22 cellular contexts compared by ENCODE assay signal in genomic region chr2:61811821-61812220, GRCh38.
"Had no signal": no experiment of that assay in that cellular context is flagged by ENCODE, and none has a peak within 500 bp of the region (broad histone marks: within the 10 kb centered on the region; RNA-seq: fewer than 3 reads in every experiment).

No MANE protein-coding gene starts in this region.

- H3K4me2 ChIP-seq: smooth muscle cell had no signal

- H3K36me3 ChIP-seq: breast epithelium, pancreas, prostate gland, stomach, tibial artery had no signal

- H3K27me3 ChIP-seq: breast epithelium, pancreas, stomach, tibial artery had no signal

- H3K4me1 ChIP-seq: breast epithelium, pancreas, prostate gland, stomach, tibial artery had no signal

- H3K27ac ChIP-seq: breast epithelium, pancreas, prostate gland, stomach, tibial artery had no signal

- H3K9me3 ChIP-seq: breast epithelium, pancreas, prostate gland, stomach, tibial artery had no signal

- DNase-seq: activated CD4-positive, alpha-beta T cell treated with anti-CD3 and anti-CD28 coated beads for 1 hour; activated CD4-positive, alpha-beta T cell treated with anti-CD3 and anti-CD28 coated beads, Interleukin-2, amount 10 ng/mL, durations not matched to agents 7 days and 5 days; activated CD8-positive, alpha-beta T cell treated with anti-CD3 and anti-CD28 coated beads for 36 hours; activated gamma-delta T cell treated with Interleukin-2 at 50 U/mL for 16 hours; activated naive CD4-positive, alpha-beta T cell treated with anti-CD3 and anti-CD28 coated beads, Interleukin-2, amount 50 U/mL, for 16 hours; activated T-cell treated with anti-CD3 and anti-CD28 coated beads, Interleukin-2, amount 50 U/mL, for 4 hours; central memory CD4-positive, alpha-beta T cell; endodermal cell; islet precursor cell; mammary epithelial cell; naive B cell; nucleus accumbens; pancreas; retina; stimulated activated CD4-positive, alpha-beta T cell treated with anti-CD3 and anti-CD28 coated beads, Interleukin-2, amount 100 ng/mL, for 24 hours; stimulated activated naive B cell treated with anti-CD40 and anti-IgM and Interleukin-4, amounts not matched to agents 10 μg/mL and 1 μg/mL and 100 μg/mL, for 72 hours; stomach; T-helper 9 cell; tibial artery had no signal

- H3K4me3 ChIP-seq: breast epithelium, pancreas, prostate gland, smooth muscle cell, stomach, tibial artery had no signal
